In the genomic region with DNA sequence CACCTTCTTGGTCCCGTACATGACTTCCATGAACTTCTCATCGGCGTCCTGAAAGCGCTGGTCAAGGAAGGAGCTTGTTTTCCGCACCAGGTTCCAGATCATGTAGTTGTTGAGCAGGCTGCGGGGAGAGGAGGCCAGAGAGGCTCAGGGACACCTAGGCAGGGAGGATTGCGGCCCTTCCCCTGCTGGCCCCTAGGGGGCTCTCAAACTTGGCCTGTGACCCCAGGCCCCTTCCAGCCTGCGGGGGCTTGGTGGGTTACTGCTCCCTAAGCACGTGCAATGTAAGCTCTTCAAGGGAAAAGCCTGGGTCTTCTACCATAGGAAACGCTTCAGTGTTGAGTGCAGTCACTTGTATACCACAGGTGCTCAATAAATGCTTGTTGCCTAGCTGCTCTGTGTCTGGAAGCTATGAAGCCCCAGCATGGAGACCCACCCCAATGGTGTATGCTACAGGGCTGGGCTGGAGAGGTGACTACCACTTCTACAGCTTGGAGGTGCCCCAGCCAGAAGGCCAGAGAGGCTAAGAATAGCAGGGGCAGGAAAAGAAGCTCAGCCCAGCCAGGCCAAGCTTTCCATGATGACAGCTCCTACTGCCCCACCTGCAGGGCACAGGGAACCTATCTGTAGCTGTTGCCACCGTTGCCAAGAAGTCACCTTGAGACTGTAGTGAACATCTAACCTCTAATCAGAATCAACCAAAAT, we compare ENCODE assay signal across 1 cellular context.
TF ChIP-seq lines count a peak whose summit lies in the region.

No MANE protein-coding gene starts in this region.

TF ChIP-seq in A549, 52 proteins besides CTCF, POLR2A, EP300 and RAD21 (continued from another document):
- TF ChIP-seq, protein P1, sequence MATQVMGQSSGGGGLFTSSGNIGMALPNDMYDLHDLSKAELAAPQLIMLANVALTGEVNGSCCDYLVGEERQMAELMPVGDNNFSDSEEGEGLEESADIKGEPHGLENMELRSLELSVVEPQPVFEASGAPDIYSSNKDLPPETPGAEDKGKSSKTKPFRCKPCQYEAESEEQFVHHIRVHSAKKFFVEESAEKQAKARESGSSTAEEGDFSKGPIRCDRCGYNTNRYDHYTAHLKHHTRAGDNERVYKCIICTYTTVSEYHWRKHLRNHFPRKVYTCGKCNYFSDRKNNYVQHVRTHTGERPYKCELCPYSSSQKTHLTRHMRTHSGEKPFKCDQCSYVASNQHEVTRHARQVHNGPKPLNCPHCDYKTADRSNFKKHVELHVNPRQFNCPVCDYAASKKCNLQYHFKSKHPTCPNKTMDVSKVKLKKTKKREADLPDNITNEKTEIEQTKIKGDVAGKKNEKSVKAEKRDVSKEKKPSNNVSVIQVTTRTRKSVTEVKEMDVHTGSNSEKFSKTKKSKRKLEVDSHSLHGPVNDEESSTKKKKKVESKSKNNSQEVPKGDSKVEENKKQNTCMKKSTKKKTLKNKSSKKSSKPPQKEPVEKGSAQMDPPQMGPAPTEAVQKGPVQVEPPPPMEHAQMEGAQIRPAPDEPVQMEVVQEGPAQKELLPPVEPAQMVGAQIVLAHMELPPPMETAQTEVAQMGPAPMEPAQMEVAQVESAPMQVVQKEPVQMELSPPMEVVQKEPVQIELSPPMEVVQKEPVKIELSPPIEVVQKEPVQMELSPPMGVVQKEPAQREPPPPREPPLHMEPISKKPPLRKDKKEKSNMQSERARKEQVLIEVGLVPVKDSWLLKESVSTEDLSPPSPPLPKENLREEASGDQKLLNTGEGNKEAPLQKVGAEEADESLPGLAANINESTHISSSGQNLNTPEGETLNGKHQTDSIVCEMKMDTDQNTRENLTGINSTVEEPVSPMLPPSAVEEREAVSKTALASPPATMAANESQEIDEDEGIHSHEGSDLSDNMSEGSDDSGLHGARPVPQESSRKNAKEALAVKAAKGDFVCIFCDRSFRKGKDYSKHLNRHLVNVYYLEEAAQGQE (IDR thresholded peaks at IDR 0.05): no peak
- TF ChIP-seq EHMT2 (IDR thresholded peaks at IDR 0.05; ENCODE audit: low read depth) (no peak), RFX5 (IDR thresholded peaks at IDR 0.05) (no peak), HMGXB4 (CRISPR knock-in tag; IDR thresholded peaks at IDR 0.05; ENCODE audit: borderline replicate concordance) (no peak)
